Comparison of ENCODE assay signal across 25 cellular contexts in genomic region chr13:39935155-39935554, GRCh38.
DNase-seq lines count a peak whose midpoint lies in the region; ATAC-seq and TF ChIP-seq lines count a peak whose summit lies in the region.
"Had no signal": no experiment of that assay in that cellular context is flagged by ENCODE, and none has a peak within 500 bp of the region (broad histone marks: within the 10 kb centered on the region; RNA-seq: fewer than 3 reads in every experiment).

No MANE protein-coding gene starts in this region.

- in situ Hi-C loops in GM13976 (cut with MboI; ENCODE audit: low sequenced_read_pairs, unreplicated experiment), result no loop called here

- DNase-seq in activated CD4-positive, CD25-positive, alpha-beta regulatory T cell (lab: John Stamatoyannopoulos, UW), result no peak
- DNase-seq in GM13976 (ENCODE audit: low spot score), result peak; percentile 36
- no peak for DNase-seq in NCI-H2029 (lab: John Stamatoyannopoulos, UW)
- DNase-seq in foreskin keratinocyte, result no peak
- DNase-seq: activated naive CD4-positive, alpha-beta T cell treated with anti-CD3 and anti-CD28 coated beads, Interleukin-2, amount 10 ng/mL, durations not matched to agents 7 days and 5 days; activated T-cell treated with anti-CD3 and anti-CD28 coated beads, Interleukin-2, amount 50 U/mL, for 4 hours; anterior cingulate cortex; CD4-positive, alpha-beta memory T cell; EL; islet precursor cell; Kasumi-1; left ventricle myocardium inferior; MV-4-11; naive thymus-derived CD4-positive, alpha-beta T cell; NCI-H146; stimulated activated naive CD4-positive, alpha-beta T cell; uterus had no signal

- no peaks in the 10 kb centered on the region for H3K4me1 ChIP-seq in foreskin keratinocyte
- H3K4me1 ChIP-seq: left ventricle myocardium inferior, uterus had no signal

- no peaks in the 10 kb centered on the region for H3K27me3 ChIP-seq in foreskin keratinocyte
- H3K27me3 ChIP-seq: uterus had no signal

- ATAC-seq in activated CD4-positive, CD25-positive, alpha-beta regulatory T cell treated with anti-CD3 and anti-CD28 coated beads, Interleukin-2, amount 50 U/mL, for 24 hours, result peak; percentile 22 to 49
- ATAC-seq in GM19452 (IDR thresholded peaks at IDR 0.05; ENCODE audit: unreplicated experiment) (peak; percentile 70), HG03520 (IDR thresholded peaks at IDR 0.05; ENCODE audit: unreplicated experiment) (peak; percentile 51), foreskin keratinocyte (no peak), GM19328 (IDR thresholded peaks at IDR 0.05; ENCODE audit: unreplicated experiment) (no peak)
- ATAC-seq: activated T-cell treated with anti-CD3 and anti-CD28 coated beads, Interleukin-2, amount 50 U/mL, for 4 hours; naive thymus-derived CD4-positive, alpha-beta T cell had no signal

- H3K27ac ChIP-seq in foreskin keratinocyte, result no peak overlapping the region
- H3K27ac ChIP-seq: epithelial cell of prostate, HL-60, left ventricle myocardium inferior, SK-N-MC, thoracic aorta, uterus had no signal

- TF ChIP-seq CTCF in GM13976 (IDR thresholded peaks at IDR 0.05; ENCODE audit: borderline replicate concordance, control extremely low read depth, extremely low read depth, insufficient read depth, missing control alignments), result no peak
- TF ChIP-seq CTCF in foreskin keratinocyte (conservative IDR thresholded peaks at IDR 0.05), result no peak

Comparison
In these comparisons a context has a peak if more than half of its experiments do, and no peak if none do; other contexts are left out.
1. ATAC-seq: peak in activated CD4-positive, CD25-positive, alpha-beta regulatory T cell treated with anti-CD3 and anti-CD28 coated beads, Interleukin-2, amount 50 U/mL, for 24 hours (2 of 2), GM19452 (single experiment) and HG03520 (single experiment); none in foreskin keratinocyte (single experiment) and GM19328 (single experiment).